Comparison of ENCODE assay signal across 1 cellular context in genomic region chr14:103116645-103117044, GRCh38.
A peak's percentile ranks its signal among the peaks of the same experiment; 100 is the strongest.
TF ChIP-seq lines count a peak whose summit lies in the region.

No MANE protein-coding gene starts in this region.

TF ChIP-seq in HepG2, 621 proteins besides CTCF, POLR2A, EP300 and RAD21:
- TF ChIP-seq POLR2G (IDR thresholded peaks at IDR 0.05; ENCODE audit: low read depth, low read length): peak; percentile 23; the same call in 1 of the 2 replicates
- no peak for TF ChIP-seq ATM (IDR thresholded peaks at IDR 0.05; ENCODE audit: borderline replicate concordance)
- TF ChIP-seq YY1 (IDR thresholded peaks at IDR 0.05; ENCODE audit: insufficient read depth, insufficient replicate concordance, low read depth, low read length): peak; percentile 36
- no peak for TF ChIP-seq ZNF782 (CRISPR knock-in tag; IDR thresholded peaks at IDR 0.05; ENCODE audit: borderline replicate concordance)
- peak; percentile 64; the same call in 1 of the 2 replicates for TF ChIP-seq GABPB1 (CRISPR knock-in tag; IDR thresholded peaks at IDR 0.05)
- peak; percentile 98 for TF ChIP-seq AGO1 (IDR thresholded peaks at IDR 0.05; ENCODE audit: low read depth, low read length, poor library complexity, severe bottlenecking)
- TF ChIP-seq GABPA (IDR thresholded peaks at IDR 0.05; ENCODE audit: low read depth, low read length): no peak
- peak; percentile 76 for TF ChIP-seq GABPA (CRISPR knock-in tag; IDR thresholded peaks at IDR 0.05; ENCODE audit: low read depth)
- no peak for TF ChIP-seq ZFP36L2 (CRISPR knock-in tag; IDR thresholded peaks at IDR 0.05)
- 0 out of 2 replicates have a peak, but pooled peaks have one; percentile 28 for TF ChIP-seq HOXA3 (CRISPR knock-in tag; IDR thresholded peaks at IDR 0.05)
- peak; percentile 59 for TF ChIP-seq ZNF687 (CRISPR knock-in tag; IDR thresholded peaks at IDR 0.05)
- TF ChIP-seq, protein P1, sequence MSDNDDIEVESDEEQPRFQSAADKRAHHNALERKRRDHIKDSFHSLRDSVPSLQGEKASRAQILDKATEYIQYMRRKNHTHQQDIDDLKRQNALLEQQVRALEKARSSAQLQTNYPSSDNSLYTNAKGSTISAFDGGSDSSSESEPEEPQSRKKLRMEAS (IDR thresholded peaks at IDR 0.05): peak; percentile 41; the same call in 1 of the 2 replicates
- TF ChIP-seq ATF6 (CRISPR knock-in tag; conservative IDR thresholded peaks at IDR 0.05): no peak
- no peak for TF ChIP-seq ZNF577 (CRISPR knock-in tag; IDR thresholded peaks at IDR 0.05; ENCODE audit: borderline replicate concordance, low read depth)
- TF ChIP-seq, protein P2, sequence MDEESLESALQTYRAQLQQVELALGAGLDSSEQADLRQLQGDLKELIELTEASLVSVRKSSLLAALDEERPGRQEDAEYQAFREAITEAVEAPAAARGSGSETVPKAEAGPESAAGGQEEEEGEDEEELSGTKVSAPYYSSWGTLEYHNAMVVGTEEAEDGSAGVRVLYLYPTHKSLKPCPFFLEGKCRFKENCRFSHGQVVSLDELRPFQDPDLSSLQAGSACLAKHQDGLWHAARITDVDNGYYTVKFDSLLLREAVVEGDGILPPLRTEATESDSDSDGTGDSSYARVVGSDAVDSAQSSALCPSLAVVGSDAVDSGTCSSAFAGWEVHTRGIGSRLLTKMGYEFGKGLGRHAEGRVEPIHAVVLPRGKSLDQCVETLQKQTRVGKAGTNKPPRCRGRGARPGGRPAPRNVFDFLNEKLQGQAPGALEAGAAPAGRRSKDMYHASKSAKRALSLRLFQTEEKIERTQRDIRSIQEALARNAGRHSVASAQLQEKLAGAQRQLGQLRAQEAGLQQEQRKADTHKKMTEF (CRISPR knock-in tag; IDR thresholded peaks at IDR 0.05): no peak
- peak; percentile 28 for TF ChIP-seq HNRNPLL (IDR thresholded peaks at IDR 0.05; ENCODE audit: low read depth, low read length, poor library complexity, severe bottlenecking)
- no peak for TF ChIP-seq NAIF1 (CRISPR knock-in tag; IDR thresholded peaks at IDR 0.05; ENCODE audit: borderline replicate concordance)
- peak; percentile 98 for TF ChIP-seq ZBTB33 (CRISPR knock-in tag; IDR thresholded peaks at IDR 0.05)
- no peak for TF ChIP-seq FOXA1 (IDR thresholded peaks at IDR 0.05)
- TF ChIP-seq FOXA1 (CRISPR knock-in tag; IDR thresholded peaks at IDR 0.05): peak; percentile 26; the same call in 1 of the 2 replicates
- peak; percentile 73; the same call in 1 of the 2 replicates for TF ChIP-seq ZNF326 (CRISPR knock-in tag; IDR thresholded peaks at IDR 0.05; ENCODE audit: borderline replicate concordance)
- TF ChIP-seq ZBTB37 (CRISPR knock-in tag; IDR thresholded peaks at IDR 0.05): no peak
- 0 out of 2 replicates have a peak, but pooled peaks have one; percentile 27 for TF ChIP-seq ZNF644 (CRISPR knock-in tag; IDR thresholded peaks at IDR 0.05; ENCODE audit: low read depth)
- TF ChIP-seq, protein P3, sequence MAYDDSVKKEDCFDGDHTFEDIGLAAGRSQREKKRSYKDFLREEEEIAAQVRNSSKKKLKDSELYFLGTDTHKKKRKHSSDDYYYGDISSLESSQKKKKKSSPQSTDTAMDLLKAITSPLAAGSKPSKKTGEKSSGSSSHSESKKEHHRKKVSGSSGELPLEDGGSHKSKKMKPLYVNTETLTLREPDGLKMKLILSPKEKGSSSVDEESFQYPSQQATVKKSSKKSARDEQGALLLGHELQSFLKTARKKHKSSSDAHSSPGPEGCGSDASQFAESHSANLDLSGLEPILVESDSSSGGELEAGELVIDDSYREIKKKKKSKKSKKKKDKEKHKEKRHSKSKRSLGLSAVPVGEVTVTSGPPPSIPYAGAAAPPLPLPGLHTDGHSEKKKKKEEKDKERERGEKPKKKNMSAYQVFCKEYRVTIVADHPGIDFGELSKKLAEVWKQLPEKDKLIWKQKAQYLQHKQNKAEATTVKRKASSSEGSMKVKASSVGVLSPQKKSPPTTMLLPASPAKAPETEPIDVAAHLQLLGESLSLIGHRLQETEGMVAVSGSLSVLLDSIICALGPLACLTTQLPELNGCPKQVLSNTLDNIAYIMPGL (CRISPR knock-in tag; IDR thresholded peaks at IDR 0.05; ENCODE audit: borderline replicate concordance in 1 of 2, low read depth in 1 of 2): no peak
- TF ChIP-seq NR2F6 (IDR thresholded peaks at IDR 0.05): no peak
- TF ChIP-seq NR2F6 (CRISPR knock-in tag; IDR thresholded peaks at IDR 0.05): 0 out of 2 replicates have a peak, but pooled peaks have one; percentile 13
- no peak for TF ChIP-seq CREB3 (CRISPR knock-in tag; IDR thresholded peaks at IDR 0.05)
